Comparison of ENCODE assay signal across 25 cellular contexts in genomic region chr3:105513886-105514285, GRCh38.
"Had no signal": no experiment of that assay in that cellular context is flagged by ENCODE, and none has a peak within 500 bp of the region (broad histone marks: within the 10 kb centered on the region; RNA-seq: fewer than 3 reads in every experiment).

No MANE protein-coding gene starts in this region.

- H2AFZ ChIP-seq: neural progenitor cell had no signal

- H3K9ac ChIP-seq: neural progenitor cell had no signal

- H3K9me3 Mint-ChIP-seq: activated CD4-positive, alpha-beta T cell treated with anti-CD3 and anti-CD28 coated beads, Interleukin-2, amount 10 ng/mL, durations not matched to agents 24 days and 14 days; activated naive CD4-positive, alpha-beta T cell treated with anti-CD3 and anti-CD28 coated beads, Interleukin-2, amount 10 ng/mL, durations not matched to agents 7 days and 5 days; activated naive CD8-positive, alpha-beta T cell treated with anti-CD3 and anti-CD28 coated beads, Interleukin-2, amount 50 U/mL, for 24 hours; dendritic cell treated with granulocyte-macrophage colony-stimulating factor and Interleukin-4, amounts not matched to agents 40 ng/mL and 50 ng/mL, for 4 days; naive B cell; neural progenitor cell; type B pancreatic cell had no signal

- H3K4me1 ChIP-seq: left ventricle myocardium inferior, neural progenitor cell, psoas muscle, testis had no signal

- H3K9me3 ChIP-seq: heart right ventricle, left ventricle myocardium inferior, mucosa of descending colon, psoas muscle, stomach, testis had no signal

- H3K36me3 Mint-ChIP-seq: activated naive CD4-positive, alpha-beta T cell treated with anti-CD3 and anti-CD28 coated beads, Interleukin-2, amount 10 ng/mL, durations not matched to agents 7 days and 5 days; naive B cell; neural progenitor cell; type B pancreatic cell had no signal

- H3K4me3 ChIP-seq: heart right ventricle, left ventricle myocardium inferior, mucosa of descending colon, neural progenitor cell, psoas muscle, skin epidermis, stomach, testis had no signal

- H3K4me2 ChIP-seq: neural progenitor cell had no signal

- H3K4me3 Mint-ChIP-seq: activated CD4-positive, alpha-beta T cell treated with anti-CD3 and anti-CD28 coated beads, Interleukin-2, amount 10 ng/mL, durations not matched to agents 24 days and 14 days; activated CD8-positive, alpha-beta T cell treated with anti-CD3 and anti-CD28 coated beads, Interleukin-2, amount 10 ng/mL, durations not matched to agents 7 days and 5 days; activated naive CD4-positive, alpha-beta T cell treated with anti-CD3 and anti-CD28 coated beads, Interleukin-2, amount 10 ng/mL, durations not matched to agents 7 days and 5 days; activated naive CD8-positive, alpha-beta T cell treated with anti-CD3 and anti-CD28 coated beads, Interleukin-2, amount 50 U/mL, for 24 hours; dendritic cell treated with granulocyte-macrophage colony-stimulating factor and Interleukin-4, amounts not matched to agents 40 ng/mL and 50 ng/mL, for 4 days; naive B cell; neural progenitor cell; type B pancreatic cell had no signal

- H3K27ac Mint-ChIP-seq: activated CD4-positive, alpha-beta T cell treated with anti-CD3 and anti-CD28 coated beads, Interleukin-2, amount 10 ng/mL, durations not matched to agents 24 days and 14 days; activated CD8-positive, alpha-beta T cell treated with anti-CD3 and anti-CD28 coated beads, Interleukin-2, amount 10 ng/mL, durations not matched to agents 7 days and 5 days; activated naive CD4-positive, alpha-beta T cell treated with anti-CD3 and anti-CD28 coated beads, Interleukin-2, amount 10 ng/mL, durations not matched to agents 7 days and 5 days; activated naive CD8-positive, alpha-beta T cell treated with anti-CD3 and anti-CD28 coated beads, Interleukin-2, amount 50 U/mL, for 24 hours; dendritic cell treated with granulocyte-macrophage colony-stimulating factor and Interleukin-4, amounts not matched to agents 40 ng/mL and 50 ng/mL, for 4 days; neural progenitor cell; type B pancreatic cell had no signal

- H3K4me1 Mint-ChIP-seq: activated naive CD4-positive, alpha-beta T cell treated with anti-CD3 and anti-CD28 coated beads, Interleukin-2, amount 10 ng/mL, durations not matched to agents 7 days and 5 days; activated naive CD8-positive, alpha-beta T cell treated with anti-CD3 and anti-CD28 coated beads, Interleukin-2, amount 50 U/mL, for 24 hours; neural progenitor cell had no signal

- H3K27me3 Mint-ChIP-seq: activated CD4-positive, alpha-beta T cell treated with anti-CD3 and anti-CD28 coated beads, Interleukin-2, amount 10 ng/mL, durations not matched to agents 24 days and 14 days; activated naive CD4-positive, alpha-beta T cell treated with anti-CD3 and anti-CD28 coated beads, Interleukin-2, amount 10 ng/mL, durations not matched to agents 7 days and 5 days; activated naive CD8-positive, alpha-beta T cell treated with anti-CD3 and anti-CD28 coated beads, Interleukin-2, amount 50 U/mL, for 24 hours; dendritic cell treated with granulocyte-macrophage colony-stimulating factor and Interleukin-4, amounts not matched to agents 40 ng/mL and 50 ng/mL, for 4 days; naive B cell; type B pancreatic cell had no signal

- H3K27me3 ChIP-seq: heart right ventricle, neural progenitor cell, stomach, testis had no signal

- DNase-seq: activated CD4-positive, alpha-beta T cell treated with anti-CD3 and anti-CD28 coated beads, Interleukin-2, amount 10 ng/mL, durations not matched to agents 24 days and 14 days; activated CD8-positive, alpha-beta memory T cell treated with anti-CD3 and anti-CD28 coated beads, Interleukin-2, amount 50 U/mL, for 4 hours; activated CD8-positive, alpha-beta T cell treated with anti-CD3 and anti-CD28 coated beads, Interleukin-2, amount 10 ng/mL, durations not matched to agents 7 days and 5 days; activated effector memory CD4-positive, alpha-beta T cell treated with Interleukin-2 at 50 U/mL for 16 hours; activated naive CD4-positive, alpha-beta T cell treated with anti-CD3 and anti-CD28 coated beads, Interleukin-2, amount 10 ng/mL, durations not matched to agents 7 days and 5 days; activated naive CD8-positive, alpha-beta T cell treated with anti-CD3 and anti-CD28 coated beads, Interleukin-2, amount 50 U/mL, for 24 hours; activated T-cell treated with anti-CD3 and anti-CD28 coated beads, Interleukin-2, amount 50 U/mL, for 48 hours; aorta; effector memory CD4-positive, alpha-beta T cell; heart right ventricle; kidney glomerular epithelial cell; left ventricle myocardium inferior; mucosa of descending colon; naive B cell; psoas muscle; right cardiac atrium; stimulated activated CD4-positive, alpha-beta T cell treated with anti-CD3 and anti-CD28 coated beads, Interleukin-15, amount 100 ng/mL, for 24 hours; stimulated activated CD4-positive, alpha-beta T cell treated with anti-CD3 and anti-CD28 coated beads, Interleukin-4, amount 100 ng/mL, for 1 hour; stomach; T1000; testis had no signal

- H3K36me3 ChIP-seq: heart right ventricle, left ventricle myocardium inferior, neural progenitor cell, stomach had no signal

- H3K27ac ChIP-seq: heart right ventricle, left ventricle myocardium inferior, neural progenitor cell, psoas muscle, skin epidermis, stomach, testis had no signal
